In genomic region chr3:48247401-48247807, GRCh38 we compare ENCODE assay signal across 10 cellular contexts. TPM values are rescaled to one million over a fixed set of nuclear protein-coding genes. Genes with fewer than 3 reads are reported as not detected.
A peak's percentile ranks its signal among the peaks of the same experiment; 100 is the strongest.
DNase-seq lines count a peak whose midpoint lies in the region; ATAC-seq lines count a peak whose summit lies in the region.
"Had no signal": no experiment of that assay in that cellular context is flagged by ENCODE, and none has a peak within 500 bp of the region (broad histone marks: within the 10 kb centered on the region; RNA-seq: fewer than 3 reads in every experiment).

No MANE protein-coding gene starts in this region.

- peak in 1 of 2 donors; percentile 22 for DNase-seq in activated T-cell treated with anti-CD3 and anti-CD28 coated beads, Interleukin-2, amount 50 U/mL, for 72 hours
- DNase-seq in activated T-cell treated with anti-CD3 and anti-CD28 coated beads, Interleukin-2, amount 50 U/mL, for 1 hour: no peak
- DNase-seq in foreskin melanocyte (peak; percentile 86), stromal cell of bone marrow (ENCODE audit: low read depth) (peak; percentile 44), GM19238 (ENCODE audit: insufficient read length, low spot score) (no peak), NCI-H2107 (lab: John Stamatoyannopoulos, UW) (no peak), middle frontal gyrus (ENCODE audit: extremely low spot score, low spot score) (no peak)
- DNase-seq: naive thymus-derived CD8-positive, alpha-beta T cell; NCI-H526 had no signal

- H3K4me1 Mint-ChIP-seq in activated T-cell treated with anti-CD3 and anti-CD28 coated beads, Interleukin-2, amount 50 U/mL, for 72 hours (ENCODE audit: low read depth): peaks cover 35% of the 10 kb centered on the region
- peaks cover 21% of the 10 kb centered on the region for H3K4me1 Mint-ChIP-seq in T-helper 1 cell treated with Interleukin-12 subunit alpha and Interleukin-12 subunit beta and Interleukin-4 antibody, amounts not matched to agents 30 μg/mL and 1 μg/mL, for 36 hours (ENCODE audit: low read depth)

- H3K27ac Mint-ChIP-seq in activated T-cell treated with anti-CD3 and anti-CD28 coated beads, Interleukin-2, amount 50 U/mL, for 72 hours: peak overlapping the region; percentile 98
- H3K27ac Mint-ChIP-seq in T-helper 1 cell treated with Interleukin-12 subunit alpha and Interleukin-12 subunit beta and Interleukin-4 antibody, amounts not matched to agents 30 μg/mL and 1 μg/mL, for 36 hours: peak overlapping the region; percentile 89

- ATAC-seq in activated T-cell treated with anti-CD3 and anti-CD28 coated beads, Interleukin-2, amount 50 U/mL, for 72 hours (replicated peaks in 1 of 2): peak; percentile 59 to 87
- ATAC-seq: naive thymus-derived CD8-positive, alpha-beta T cell had no signal

- no peaks in the 10 kb centered on the region for H3K9me3 Mint-ChIP-seq in activated T-cell treated with anti-CD3 and anti-CD28 coated beads, Interleukin-2, amount 50 U/mL, for 72 hours
- no peaks in the 10 kb centered on the region for H3K9me3 Mint-ChIP-seq in T-helper 1 cell treated with Interleukin-12 subunit alpha and Interleukin-12 subunit beta and Interleukin-4 antibody, amounts not matched to agents 30 μg/mL and 1 μg/mL, for 36 hours
- H3K9me3 Mint-ChIP-seq: naive thymus-derived CD8-positive, alpha-beta T cell had no signal

- no peaks in the 10 kb centered on the region for H3K27me3 Mint-ChIP-seq in activated T-cell treated with anti-CD3 and anti-CD28 coated beads, Interleukin-2, amount 50 U/mL, for 72 hours (ENCODE audit: low read depth)
- H3K27me3 Mint-ChIP-seq in T-helper 1 cell treated with Interleukin-12 subunit alpha and Interleukin-12 subunit beta and Interleukin-4 antibody, amounts not matched to agents 30 μg/mL and 1 μg/mL, for 36 hours (ENCODE audit: low read depth): no peaks in the 10 kb centered on the region
- H3K27me3 Mint-ChIP-seq: naive thymus-derived CD8-positive, alpha-beta T cell had no signal

- peak overlapping the region; percentile 1 to 85 for H3K4me3 Mint-ChIP-seq in activated T-cell treated with anti-CD3 and anti-CD28 coated beads, Interleukin-2, amount 50 U/mL, for 72 hours
- peak overlapping the region; percentile 53 for H3K4me3 Mint-ChIP-seq in T-helper 1 cell treated with Interleukin-12 subunit alpha and Interleukin-12 subunit beta and Interleukin-4 antibody, amounts not matched to agents 30 μg/mL and 1 μg/mL, for 36 hours
- H3K4me3 Mint-ChIP-seq: naive thymus-derived CD8-positive, alpha-beta T cell had no signal

- H3K36me3 Mint-ChIP-seq in activated T-cell treated with anti-CD3 and anti-CD28 coated beads, Interleukin-2, amount 50 U/mL, for 72 hours (ENCODE audit: insufficient read depth in 2 of 2): peaks cover 2 to 23% of the 10 kb centered on the region in 2 donors
- peaks cover 27% of the 10 kb centered on the region for H3K36me3 Mint-ChIP-seq in T-helper 1 cell treated with Interleukin-12 subunit alpha and Interleukin-12 subunit beta and Interleukin-4 antibody, amounts not matched to agents 30 μg/mL and 1 μg/mL, for 36 hours (ENCODE audit: low read depth)

RNA-seq across cellular contexts. Expression of gene ZNF589, which starts 6.5 kb away (rescaled TPM):
- total RNA-seq in activated T-cell treated with anti-CD3 and anti-CD28 coated beads, Interleukin-2, amount 50 U/mL, for 72 hours: 10 to 100 TPM; 26.0 to 39.7 TPM

RNA-seq across cellular contexts. Expression of gene CAMP, which starts 24.1 kb away (rescaled TPM):
- not detected for total RNA-seq in activated T-cell treated with anti-CD3 and anti-CD28 coated beads, Interleukin-2, amount 50 U/mL, for 72 hours
- total RNA-seq: naive thymus-derived CD8-positive, alpha-beta T cell had no signal

RNA-seq across cellular contexts. Expression of gene NME6, which starts 53.8 kb away (rescaled TPM):
- total RNA-seq in activated T-cell treated with anti-CD3 and anti-CD28 coated beads, Interleukin-2, amount 50 U/mL, for 72 hours: 10 to 100 TPM; 38.3 to 41.9 TPM

RNA-seq across cellular contexts. Expression of gene CDC25A, which starts 59.2 kb away (rescaled TPM):
- 10 to 100 TPM; 27.8 to 31.6 TPM for total RNA-seq in activated T-cell treated with anti-CD3 and anti-CD28 coated beads, Interleukin-2, amount 50 U/mL, for 72 hours
- total RNA-seq: naive thymus-derived CD8-positive, alpha-beta T cell had no signal

Comparison
In these comparisons a context has a peak if more than half of its experiments do, and no peak if none do; other contexts are left out.
1. DNase-seq: peak in foreskin melanocyte (single experiment) and stromal cell of bone marrow (single experiment); none in activated T-cell treated with anti-CD3 and anti-CD28 coated beads, Interleukin-2, amount 50 U/mL, for 1 hour (single experiment), GM19238 (single experiment), NCI-H2107 (single experiment) and middle frontal gyrus (single experiment).